1 cellular context compared by ENCODE assay signal in genomic region chr1:58896211-58897183, GRCh38.
TF ChIP-seq lines count a peak whose summit lies in the region.

No MANE protein-coding gene starts in this region.

TF ChIP-seq in K562, 482 proteins besides CTCF, POLR2A, EP300 and RAD21 (continued from another document):
- TF ChIP-seq ZNF592 (IDR thresholded peaks at IDR 0.05) = peak; percentile 97
- peak; percentile 40; the same call in 1 of the 2 replicates for TF ChIP-seq CREB3 (tag; conservative IDR thresholded peaks at IDR 0.05; ENCODE audit: low read depth)
- no peak for TF ChIP-seq NR4A1 (CRISPR knock-in tag; IDR thresholded peaks at IDR 0.05)
- TF ChIP-seq NR4A1 (tag; IDR thresholded peaks at IDR 0.05) = peak; percentile 69
- TF ChIP-seq CXXC5 (CRISPR knock-in tag; IDR thresholded peaks at IDR 0.05) = peak; percentile 87
- TF ChIP-seq NFIC (IDR thresholded peaks at IDR 0.05) = peak; percentile 38; the same call in 1 of the 2 replicates
